2 cellular contexts compared by ENCODE assay signal in the genomic region with DNA sequence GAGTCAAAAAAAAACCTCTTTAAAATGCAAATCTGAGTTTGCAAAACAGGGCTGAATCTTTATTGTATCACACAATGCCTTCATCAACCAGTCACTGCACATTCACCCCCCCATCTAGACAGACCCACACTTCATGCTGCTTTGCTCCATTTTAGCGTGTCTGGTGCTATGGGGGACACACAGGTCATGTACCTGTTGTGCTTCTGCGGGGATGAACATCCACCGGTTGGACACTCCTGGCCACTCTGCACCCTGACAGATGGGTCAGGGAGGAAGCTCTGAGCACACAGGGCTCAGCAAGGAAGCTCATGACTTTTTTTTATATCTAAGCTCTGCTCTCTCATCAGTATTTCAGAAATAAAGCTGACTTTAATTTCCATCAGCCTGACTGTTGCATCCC.
TF ChIP-seq lines count a peak whose summit lies in the region.

No MANE protein-coding gene starts in this region.

TF ChIP-seq in HepG2, 621 proteins besides CTCF, POLR2A, EP300 and RAD21:
- TF ChIP-seq, protein P1, sequence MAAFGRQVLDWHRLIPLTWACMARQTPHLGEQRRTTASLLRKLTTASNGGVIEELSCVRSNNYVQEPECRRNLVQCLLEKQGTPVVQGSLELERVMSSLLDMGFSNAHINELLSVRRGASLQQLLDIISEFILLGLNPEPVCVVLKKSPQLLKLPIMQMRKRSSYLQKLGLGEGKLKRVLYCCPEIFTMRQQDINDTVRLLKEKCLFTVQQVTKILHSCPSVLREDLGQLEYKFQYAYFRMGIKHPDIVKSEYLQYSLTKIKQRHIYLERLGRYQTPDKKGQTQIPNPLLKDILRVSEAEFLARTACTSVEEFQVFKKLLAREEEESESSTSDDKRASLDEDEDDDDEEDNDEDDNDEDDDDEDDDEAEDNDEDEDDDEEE (CRISPR knock-in tag; IDR thresholded peaks at IDR 0.05) = 0 out of 2 replicates have a peak, but pooled peaks have one; percentile 33
- TF ChIP-seq MIER2 (CRISPR knock-in tag; IDR thresholded peaks at IDR 0.05) (no peak), IRX3 (CRISPR knock-in tag; IDR thresholded peaks at IDR 0.05; ENCODE audit: borderline replicate concordance, low read depth) (no peak), ZNF747 (CRISPR knock-in tag; IDR thresholded peaks at IDR 0.05; ENCODE audit: borderline replicate concordance) (no peak)

TF ChIP-seq in HEK293, 187 proteins besides CTCF, POLR2A, EP300 and RAD21:
- no peak for TF ChIP-seq ZNF596 (tag by site-specific recombination; IDR thresholded peaks at IDR 0.05)
- TF ChIP-seq SCRT1 (tag by site-specific recombination; IDR thresholded peaks at IDR 0.05; ENCODE audit: borderline replicate concordance) = peak; percentile 74; the same call in 1 of the 2 replicates
